ENCODE assay signal across 18 cellular contexts in the genomic region with DNA sequence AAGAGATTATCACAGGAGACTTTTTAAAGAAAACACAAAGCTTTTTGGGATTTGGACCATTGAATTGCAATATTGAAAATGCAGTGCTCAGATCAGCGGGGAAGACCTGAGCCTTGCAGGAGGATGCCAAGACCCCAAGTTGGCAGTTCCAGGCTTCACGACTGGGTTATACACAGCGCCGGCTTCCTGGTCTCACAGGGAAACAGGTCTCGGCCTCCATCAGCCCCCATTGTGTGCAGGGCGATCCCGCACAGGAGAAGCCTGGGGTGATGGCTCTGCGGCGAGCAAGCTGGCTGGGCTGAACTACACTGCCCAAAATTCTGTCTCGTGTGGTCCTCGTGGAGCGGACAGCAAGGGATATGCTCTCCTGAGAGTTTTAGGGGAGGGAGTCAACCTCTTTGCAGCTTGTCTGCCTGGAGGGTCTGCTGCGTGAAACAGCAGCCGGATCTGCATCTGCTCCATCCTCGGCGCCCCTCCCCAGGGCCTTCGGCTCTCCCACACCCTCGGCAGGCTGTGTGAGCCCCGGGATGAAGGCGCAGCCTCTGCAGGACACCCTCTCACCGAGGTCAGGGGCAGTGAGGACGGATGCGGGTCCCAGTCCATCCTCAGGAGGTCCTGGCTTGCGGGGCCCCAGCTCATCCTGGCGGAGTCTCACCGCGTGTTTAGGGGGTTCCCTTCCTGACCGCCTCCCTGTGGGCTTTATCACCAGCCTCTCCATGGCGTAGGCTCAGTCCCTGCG.
"Had no signal": no experiment of that assay in that cellular context is flagged by ENCODE, and none has a peak within 500 bp of the region (broad histone marks: within the 10 kb centered on the region; RNA-seq: fewer than 3 reads in every experiment).

No MANE protein-coding gene starts in this region.

- H3K4me2 ChIP-seq: hepatocyte had no signal

- H3K27ac Mint-ChIP-seq: activated naive CD8-positive, alpha-beta T cell treated with anti-CD3 and anti-CD28 coated beads for 36 hours; brain; natural killer cell treated with Interleukin-12 subunit alpha and Interleukin-12 subunit beta and Interleukin-15 and Interleukin-18, amount 100 ng/mL, for 72 hours; T-helper 2 cell treated with Interferon-gamma antibody and Interleukin-4, amounts not matched to agents 5 μg/mL and 100 μg/mL, for 36 hours had no signal

- H3K36me3 ChIP-seq: left lung, tibial artery, vagina had no signal

- H3K4me1 ChIP-seq: left lung, vagina had no signal

- ATAC-seq: esophagus mucosa, left lung, psoas muscle had no signal

- H3K4me3 Mint-ChIP-seq: activated naive CD8-positive, alpha-beta T cell treated with anti-CD3 and anti-CD28 coated beads for 36 hours; brain; central memory CD8-positive, alpha-beta T cell; natural killer cell treated with Interleukin-12 subunit alpha and Interleukin-12 subunit beta and Interleukin-15 and Interleukin-18, amount 100 ng/mL, for 72 hours; T-helper 2 cell treated with Interferon-gamma antibody and Interleukin-4, amounts not matched to agents 5 μg/mL and 100 μg/mL, for 36 hours had no signal

- H3K4me1 Mint-ChIP-seq: activated naive CD8-positive, alpha-beta T cell treated with anti-CD3 and anti-CD28 coated beads for 36 hours; central memory CD8-positive, alpha-beta T cell had no signal

- H3K27me3 ChIP-seq: hepatocyte, vagina had no signal

- DNase-seq: activated CD4-positive, alpha-beta T cell treated with anti-CD3 and anti-CD28 coated beads, Interleukin-2, amount 50 U/mL, for 1 hour; activated gamma-delta T cell treated with Interleukin-2 at 50 U/mL for 16 hours; activated naive CD8-positive, alpha-beta T cell treated with anti-CD3 and anti-CD28 coated beads for 36 hours; activated T-cell treated with anti-CD3 and anti-CD28 coated beads, Interleukin-2, amount 50 U/mL, for 48 hours; left lung; mesenchymal stem cell; nucleus accumbens; psoas muscle; stimulated activated CD4-positive, alpha-beta T cell treated with anti-CD3 and anti-CD28 coated beads, Interleukin-1b, Interleukin-23, amount 100 ng/mL, for 48 hours; tibial artery had no signal

- H3K9me3 Mint-ChIP-seq: activated naive CD8-positive, alpha-beta T cell treated with anti-CD3 and anti-CD28 coated beads for 36 hours; central memory CD8-positive, alpha-beta T cell; natural killer cell treated with Interleukin-12 subunit alpha and Interleukin-12 subunit beta and Interleukin-15 and Interleukin-18, amount 100 ng/mL, for 72 hours; T-helper 2 cell treated with Interferon-gamma antibody and Interleukin-4, amounts not matched to agents 5 μg/mL and 100 μg/mL, for 36 hours had no signal

- H2AFZ ChIP-seq: hepatocyte had no signal

- H3K79me2 ChIP-seq: hepatocyte had no signal

- H3K4me3 ChIP-seq: coronary artery, hepatocyte, left lung, psoas muscle, tibial artery, vagina had no signal

- H3K36me3 Mint-ChIP-seq: activated naive CD8-positive, alpha-beta T cell treated with anti-CD3 and anti-CD28 coated beads for 36 hours; brain; natural killer cell treated with Interleukin-12 subunit alpha and Interleukin-12 subunit beta and Interleukin-15 and Interleukin-18, amount 100 ng/mL, for 72 hours had no signal

- H3K9me3 ChIP-seq: left lung, psoas muscle, tibial artery, vagina had no signal

- H3K27ac ChIP-seq: coronary artery, hepatocyte, left lung, psoas muscle, tibial artery, vagina had no signal
